ENCODE assay signal across 8 cellular contexts in the genomic region with DNA sequence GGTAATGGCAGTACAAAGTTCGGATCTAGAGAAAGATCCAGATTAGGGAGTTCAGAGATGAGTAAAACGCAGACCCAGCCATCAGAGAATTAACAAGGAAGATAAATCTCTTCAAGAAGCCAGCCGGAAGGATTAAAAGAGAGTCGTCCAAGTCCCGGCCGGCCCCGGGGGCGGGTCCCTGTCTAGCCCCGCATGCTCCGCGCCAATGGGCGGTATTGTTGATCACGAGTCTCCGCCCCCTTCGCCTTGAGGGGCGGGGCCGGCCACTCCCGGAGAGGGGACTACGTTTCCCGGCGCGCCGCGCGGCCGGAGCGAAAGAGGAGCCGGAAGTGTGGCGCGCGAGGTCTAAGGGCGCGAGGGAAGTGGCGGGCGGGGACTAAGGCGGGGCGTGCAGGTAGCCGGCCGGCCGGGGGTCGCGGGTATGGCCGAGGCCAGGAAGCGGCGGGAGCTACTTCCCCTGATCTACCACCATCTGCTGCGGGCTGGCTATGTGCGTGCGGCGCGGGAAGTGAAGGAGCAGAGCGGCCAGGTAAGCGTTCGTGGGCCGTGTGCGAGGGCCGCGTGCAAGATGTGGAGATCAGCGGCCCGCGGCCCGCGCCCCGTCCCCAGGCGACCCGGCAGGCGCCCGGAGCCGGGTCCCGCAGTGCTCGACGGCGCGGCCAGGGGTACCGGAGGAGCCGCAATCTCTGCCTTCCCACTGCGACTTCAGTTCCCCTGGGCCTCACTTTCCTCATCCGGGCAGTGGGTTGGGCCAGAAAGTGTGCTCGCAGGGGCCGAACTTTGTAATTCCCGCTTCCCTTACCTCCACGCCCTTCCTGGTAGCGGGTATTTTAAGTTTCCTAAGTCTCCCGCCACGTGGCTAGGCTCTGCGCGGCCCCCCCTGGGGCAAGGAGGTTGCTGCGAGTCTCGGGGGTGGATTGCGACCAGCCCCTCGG. TPM values are rescaled to one million over a fixed set of nuclear protein-coding genes. Genes with fewer than 3 reads are reported as not detected.
A peak's percentile ranks its signal among the peaks of the same experiment; 100 is the strongest.
DNase-seq lines count a peak whose midpoint lies in the region; ATAC-seq, FAIRE-seq and TF ChIP-seq lines count a peak whose summit lies in the region.

A gene with protein sequence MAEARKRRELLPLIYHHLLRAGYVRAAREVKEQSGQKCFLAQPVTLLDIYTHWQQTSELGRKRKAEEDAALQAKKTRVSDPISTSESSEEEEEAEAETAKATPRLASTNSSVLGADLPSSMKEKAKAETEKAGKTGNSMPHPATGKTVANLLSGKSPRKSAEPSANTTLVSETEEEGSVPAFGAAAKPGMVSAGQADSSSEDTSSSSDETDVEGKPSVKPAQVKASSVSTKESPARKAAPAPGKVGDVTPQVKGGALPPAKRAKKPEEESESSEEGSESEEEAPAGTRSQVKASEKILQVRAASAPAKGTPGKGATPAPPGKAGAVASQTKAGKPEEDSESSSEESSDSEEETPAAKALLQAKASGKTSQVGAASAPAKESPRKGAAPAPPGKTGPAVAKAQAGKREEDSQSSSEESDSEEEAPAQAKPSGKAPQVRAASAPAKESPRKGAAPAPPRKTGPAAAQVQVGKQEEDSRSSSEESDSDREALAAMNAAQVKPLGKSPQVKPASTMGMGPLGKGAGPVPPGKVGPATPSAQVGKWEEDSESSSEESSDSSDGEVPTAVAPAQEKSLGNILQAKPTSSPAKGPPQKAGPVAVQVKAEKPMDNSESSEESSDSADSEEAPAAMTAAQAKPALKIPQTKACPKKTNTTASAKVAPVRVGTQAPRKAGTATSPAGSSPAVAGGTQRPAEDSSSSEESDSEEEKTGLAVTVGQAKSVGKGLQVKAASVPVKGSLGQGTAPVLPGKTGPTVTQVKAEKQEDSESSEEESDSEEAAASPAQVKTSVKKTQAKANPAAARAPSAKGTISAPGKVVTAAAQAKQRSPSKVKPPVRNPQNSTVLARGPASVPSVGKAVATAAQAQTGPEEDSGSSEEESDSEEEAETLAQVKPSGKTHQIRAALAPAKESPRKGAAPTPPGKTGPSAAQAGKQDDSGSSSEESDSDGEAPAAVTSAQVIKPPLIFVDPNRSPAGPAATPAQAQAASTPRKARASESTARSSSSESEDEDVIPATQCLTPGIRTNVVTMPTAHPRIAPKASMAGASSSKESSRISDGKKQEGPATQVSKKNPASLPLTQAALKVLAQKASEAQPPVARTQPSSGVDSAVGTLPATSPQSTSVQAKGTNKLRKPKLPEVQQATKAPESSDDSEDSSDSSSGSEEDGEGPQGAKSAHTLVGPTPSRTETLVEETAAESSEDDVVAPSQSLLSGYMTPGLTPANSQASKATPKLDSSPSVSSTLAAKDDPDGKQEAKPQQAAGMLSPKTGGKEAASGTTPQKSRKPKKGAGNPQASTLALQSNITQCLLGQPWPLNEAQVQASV (N-terminal part only) (plus strand): TSS at position 372 of the 935 bp plus-strand sequence. CDS start 50 bp downstream, at position 422.

- POLR2A ChIA-PET in OCI-LY7 (lab: Charles Lee), result interaction anchor here (0.6 to 1.5 kb wide), 7 partner anchors 9 to 306 kb away, joined by 3 to 4 read pairs (median 3); a partner anchor contains a TSS
- POLR2A ChIA-PET in endothelial cell of umbilical vein (lab: Charles Lee), result no interaction called here

- no peaks in the 10 kb centered on the region for H3K27me3 ChIP-seq in endothelial cell of umbilical vein (ENCODE audit: control insufficient read depth in 2 of 2, insufficient read depth in 2 of 2, low read length in 2 of 2)
- no peaks in the 10 kb centered on the region for H3K27me3 ChIP-seq in mononuclear cell (ENCODE audit: insufficient read depth, low read length)

- no peaks in the 10 kb centered on the region for H3K9me2 ChIP-seq in OCI-LY7 (ENCODE audit: insufficient read depth, low read length)

- peak; percentile 48 for TF ChIP-seq POLR2A in endothelial cell of umbilical vein (IDR thresholded peaks at IDR 0.05; ENCODE audit: low read depth, low read length)

- dilution Hi-C loops in endothelial cell of umbilical vein (cut with MboI; ENCODE audit: extremely low pct_ligation_motif_present, low sequenced_read_pairs), result no loop called here

- H3K79me2 ChIP-seq in OCI-LY7 (ENCODE audit: insufficient read depth, low read depth, low read length) (peaks cover 38% of the 10 kb centered on the region), endothelial cell of umbilical vein (ENCODE audit: control insufficient read depth, insufficient read depth, low read length) (peaks cover 31% of the 10 kb centered on the region)

- no peaks in the 10 kb centered on the region for H3K9me1 ChIP-seq in endothelial cell of umbilical vein (replicated peaks; ENCODE audit: control insufficient read depth, extremely low read depth, insufficient read depth, low read length)

- peak; percentile 88 for ATAC-seq in GM21526 (IDR thresholded peaks at IDR 0.05; ENCODE audit: low FRiP score, unreplicated experiment)

- peaks cover 38% of the 10 kb centered on the region for H3K4me1 ChIP-seq in OCI-LY7 (ENCODE audit: insufficient read depth, low read length, poor library complexity, severe bottlenecking)
- H3K4me1 ChIP-seq in endothelial cell of umbilical vein (ENCODE audit: control insufficient read depth, extremely low read depth, insufficient read depth, low read length), result peaks cover 3% of the 10 kb centered on the region
- peaks cover 27% of the 10 kb centered on the region for H3K4me1 ChIP-seq in mononuclear cell (ENCODE audit: insufficient read depth, low read length)

- H3K27ac ChIP-seq in OCI-LY7 (ENCODE audit: low read depth, low read length, poor library complexity, severe bottlenecking) (peak within 1 kb of the TSS; percentile 54), endothelial cell of umbilical vein (ENCODE audit: insufficient read depth, low read depth, low read length) (peak within 1 kb of the TSS; percentile 13)

- peak; percentile 82 for DNase-seq in D721Med (ENCODE audit: insufficient read length, low spot score)
- peak; percentile 79 for DNase-seq in HuH-7.5 (ENCODE audit: low spot score)
- peak; percentile 99 for DNase-seq in OCI-LY7 (ENCODE audit: low spot score)
- DNase-seq in activated T-cell treated with anti-CD3 and anti-CD28 coated beads for 1 hour (ENCODE audit: low read depth), result peak; percentile 97
- peak; percentile 95 for DNase-seq in endothelial cell of umbilical vein (ENCODE audit: low read depth, low spot score)
- peak; percentile 93 to 94 for DNase-seq in stimulated activated CD8-positive, alpha-beta memory T cell treated with anti-CD3 and anti-CD28 coated beads, Interleukin-4, amount 100 ng/mL, for 1 hour (ENCODE audit: low read depth in 2 of 2, low spot score in 1 of 2)

- CTCF ChIA-PET in OCI-LY7 (lab: Charles Lee; ENCODE audit: unreplicated experiment), result no interaction called here
- CTCF ChIA-PET in endothelial cell of umbilical vein (lab: Charles Lee), result interaction anchor here (0.6 to 1.0 kb wide), 2 partner anchors 20 to 101 kb away, joined by 3 read pairs; no protein-coding TSS in a partner anchor

- H2AFZ ChIP-seq in OCI-LY7 (ENCODE audit: low read length), result peak within 1 kb of the TSS; percentile 95
- peak within 1 kb of the TSS; percentile 97 for H2AFZ ChIP-seq in endothelial cell of umbilical vein (ENCODE audit: low read depth, low read length)

- peak within 1 kb of the TSS; percentile 64 for H3K9ac ChIP-seq in endothelial cell of umbilical vein (replicated peaks; ENCODE audit: extremely low read depth, insufficient read depth, low read length)

- H3K9me3 ChIP-seq in OCI-LY7 (ENCODE audit: low read length) (no peaks in the 10 kb centered on the region), endothelial cell of umbilical vein (replicated peaks; ENCODE audit: control insufficient read depth, insufficient read depth, low read length) (no peaks in the 10 kb centered on the region), mononuclear cell (ENCODE audit: low read depth, low read length) (no peaks in the 10 kb centered on the region)

- TF ChIP-seq CTCF in D721Med (IDR thresholded peaks at IDR 0.05; ENCODE audit: insufficient read depth, missing control alignments) (no peak), OCI-LY7 (conservative IDR thresholded peaks at IDR 0.05; ENCODE audit: low read length) (no peak), endothelial cell of umbilical vein (IDR thresholded peaks at IDR 0.05; ENCODE audit: extremely low read depth in 1 of 2, insufficient read depth in 1 of 2, low read depth in 1 of 2, low read length in 2 of 2) (no peak)

- TSS peak; percentile 57 for BruUV-seq in OCI-LY7 (replicated peaks; lab: Mats Ljungman, UMichigan)
- BruUV-seq in endothelial cell of umbilical vein (replicated peaks; lab: Mats Ljungman, UMichigan), result TSS peak; percentile 31

- peak within 1 kb of the TSS; percentile 93 for H3K4me3 ChIP-seq in OCI-LY7 (ENCODE audit: low read depth, low read length, poor library complexity, severe bottlenecking)
- H3K4me3 ChIP-seq in endothelial cell of umbilical vein (replicated peaks in 1 of 3; ENCODE audit: insufficient read depth in 1 of 3, low read depth in 1 of 3, low read length in 3 of 3), result peak within 1 kb of the TSS; percentile 62 to 89 (median 64)
- H3K4me3 ChIP-seq in mononuclear cell (ENCODE audit: low read length), result peak within 1 kb of the TSS; percentile 73

- H4K20me1 ChIP-seq in OCI-LY7 (ENCODE audit: insufficient read depth, low read length) (peaks cover 19% of the 10 kb centered on the region; the same call in 1 of the 2 replicates), endothelial cell of umbilical vein (replicated peaks; ENCODE audit: control insufficient read depth, extremely low read depth, insufficient read depth, low read length) (no peaks in the 10 kb centered on the region)

- intact Hi-C loops in OCI-LY7 (cut with micrococcal nuclease; ENCODE audit: unreplicated experiment) (loop anchor here (1.0 to 5.0 kb wide), 3 partner anchors 55 to 345 kb away; a partner anchor contains a TSS), endothelial cell of umbilical vein (cut with micrococcal nuclease) (loop anchor here (2.0 kb wide), 2 partner anchors 41 to 79 kb away; no protein-coding TSS in a partner anchor)

- FAIRE-seq in D721Med (lab: Jason Lieb, UNC) (no peak), endothelial cell of umbilical vein (lab: Jason Lieb, UNC) (peak; percentile 99)

- H3K4me2 ChIP-seq in OCI-LY7 (ENCODE audit: low read length) (peak within 1 kb of the TSS; percentile 76), endothelial cell of umbilical vein (ENCODE audit: insufficient read depth, low read length) (peak within 1 kb of the TSS; percentile 79)

- H3K36me3 ChIP-seq in OCI-LY7 (ENCODE audit: insufficient read depth, low read length), result peaks cover 36% of the 10 kb centered on the region
- H3K36me3 ChIP-seq in endothelial cell of umbilical vein (ENCODE audit: control insufficient read depth in 2 of 2, extremely low read depth in 1 of 2, insufficient read depth in 2 of 2, low read length in 2 of 2), result peaks cover 0 to 16% of the 10 kb centered on the region in 2 experiments

RNA-seq across cellular contexts. Expression of the gene that starts here (rescaled TPM):
- 61.3 and 62.9 TPM in 2 replicates for total RNA-seq in OCI-LY7 (2014; rRNA removed; shearing (Covaris generic))
- total RNA-seq in OCI-LY7 (2022) (104 and 108 TPM in 2 replicates), endothelial cell of umbilical vein (47.2 and 52.0 TPM in 2 replicates), mononuclear cell (21.7 TPM)
- 10.5 and 11.2 TPM in 2 replicates for polyA plus RNA-seq in endothelial cell of umbilical vein
- 15.9 and 16.3 TPM in 2 replicates for polyA plus RNA-seq in endothelial cell of umbilical vein (2011; cell fraction: cytosol; rRNA removed)
- polyA plus RNA-seq in endothelial cell of umbilical vein (2011; cell fraction: nucleus; rRNA removed), result 42.8 and 47.0 TPM in 2 replicates
- 21.7 and 23.2 TPM in 2 replicates for polyA plus RNA-seq in endothelial cell of umbilical vein (2012)
- 11.9 and 13.8 TPM in 2 replicates for polyA minus RNA-seq in endothelial cell of umbilical vein
- 31.6 TPM for polyA minus RNA-seq in endothelial cell of umbilical vein (2011; cell fraction: cytosol; rRNA and poly(A)+ RNA removed)
- polyA minus RNA-seq in endothelial cell of umbilical vein (2011; cell fraction: nucleus; rRNA and poly(A)+ RNA removed), result 17.5 and 18.7 TPM in 2 replicates

Comparison
In these comparisons a context has a peak if more than half of its experiments do, and no peak if none do; other contexts are left out.
1. Peak in every context shown above with its lines: DNase-seq, ATAC-seq, H3K4me3 ChIP-seq and H3K27ac ChIP-seq.